Comparison of ENCODE assay signal across 15 cellular contexts in genomic region chr17:3575506-3575905, GRCh38. TPM values are rescaled to one million over a fixed set of nuclear protein-coding genes. Genes with fewer than 3 reads are reported as not detected.
A peak's percentile ranks its signal among the peaks of the same experiment; 100 is the strongest.
DNase-seq lines count a peak whose midpoint lies in the region; ATAC-seq, FAIRE-seq and TF ChIP-seq lines count a peak whose summit lies in the region.
"Had no signal": no experiment of that assay in that cellular context is flagged by ENCODE, and none has a peak within 500 bp of the region (broad histone marks: within the 10 kb centered on the region; RNA-seq: fewer than 3 reads in every experiment).

No MANE protein-coding gene starts in this region.

- peaks cover 21% of the 10 kb centered on the region for H3K4me1 ChIP-seq in keratinocyte (ENCODE audit: control insufficient read depth, extremely low read depth, insufficient read depth, low read length)
- H3K4me1 ChIP-seq: tibial nerve had no signal

- no peaks in the 10 kb centered on the region for H3K79me2 ChIP-seq in keratinocyte (ENCODE audit: control insufficient read depth, insufficient read depth, low read length)

- peak overlapping the region; percentile 46 for H3K9ac ChIP-seq in keratinocyte (ENCODE audit: control insufficient read depth, extremely low read depth, insufficient read depth, low read length)

- TF ChIP-seq CTCF in astrocyte of the spinal cord (IDR thresholded peaks at IDR 0.05; ENCODE audit: low read depth, low read length) = no peak
- TF ChIP-seq CTCF in keratinocyte (optimal IDR thresholded peaks at IDR 0.05 in 1 of 3, IDR thresholded peaks at IDR 0.05 in 1 of 3, conservative IDR thresholded peaks at IDR 0.05 in 1 of 3; ENCODE audit: extremely low read depth in 1 of 3, insufficient read depth in 2 of 3, low read length in 3 of 3) = no peak
- no peak for TF ChIP-seq CTCF in WERI-Rb-1 (IDR thresholded peaks at IDR 0.05; ENCODE audit: low read depth, low read length)

- no peaks in the 10 kb centered on the region for H4K20me1 ChIP-seq in keratinocyte (ENCODE audit: control insufficient read depth, extremely low read depth, insufficient read depth, low read length)

- H3K4me3 ChIP-seq in astrocyte of the spinal cord (ENCODE audit: low read depth, low read length) = no peak overlapping the region
- no peak overlapping the region for H3K4me3 ChIP-seq in keratinocyte (ENCODE audit: control insufficient read depth in 2 of 3, extremely low read depth in 1 of 3, insufficient read depth in 2 of 3, low read depth in 1 of 3, low read length in 3 of 3)
- H3K4me3 ChIP-seq in WERI-Rb-1 (ENCODE audit: low read depth, low read length) = no peak overlapping the region
- H3K4me3 ChIP-seq: tibial nerve had no signal

- FAIRE-seq in keratinocyte (lab: Jason Lieb, UNC) = peak; percentile 89

- dilution Hi-C loops in keratinocyte (cut with MboI; ENCODE audit: extremely low pct_ligation_motif_present, low sequenced_read_pairs) = no loop called here

- ATAC-seq in left lobe of liver (no peak), HG03521 (IDR thresholded peaks at IDR 0.05; ENCODE audit: unreplicated experiment) (no peak)
- ATAC-seq: left colon had no signal

- H3K9me1 ChIP-seq in keratinocyte (ENCODE audit: control insufficient read depth, extremely low read depth, insufficient read depth, low read length) = no peaks in the 10 kb centered on the region

- H3K4me2 ChIP-seq in keratinocyte (ENCODE audit: control insufficient read depth, extremely low read depth, insufficient read depth, low read depth, low read length) = peak overlapping the region; percentile 11

- peaks cover 0 to 17% of the 10 kb centered on the region in 2 experiments for H3K36me3 ChIP-seq in keratinocyte (ENCODE audit: control insufficient read depth in 2 of 2, extremely low read depth in 1 of 2, insufficient read depth in 2 of 2, low read length in 2 of 2)
- peaks cover 46% of the 10 kb centered on the region for H3K36me3 ChIP-seq in WERI-Rb-1

- peak overlapping the region; percentile 84 for H3K27ac ChIP-seq in keratinocyte (ENCODE audit: control insufficient read depth, insufficient read depth, low read length)
- H3K27ac ChIP-seq in WERI-Rb-1 = no peak overlapping the region
- H3K27ac ChIP-seq: tibial nerve had no signal

- in situ Hi-C loops in astrocyte of the spinal cord (cut with HindIII; ENCODE audit: low sequenced_read_pairs) = no loop called here

- no peaks in the 10 kb centered on the region for H3K27me3 ChIP-seq in keratinocyte (ENCODE audit: control insufficient read depth, extremely low read depth, insufficient read depth, low read length)
- no peaks in the 10 kb centered on the region for H3K27me3 ChIP-seq in WERI-Rb-1 (ENCODE audit: insufficient read depth, low read depth, severe bottlenecking)
- H3K27me3 ChIP-seq: tibial nerve had no signal

- H2AFZ ChIP-seq in keratinocyte (ENCODE audit: control insufficient read depth, low read length) = no peak overlapping the region

- peak; percentile 7 for DNase-seq in CD1c-positive myeloid dendritic cell (ENCODE audit: extremely low spot score)
- DNase-seq in HS-5 (ENCODE audit: low read depth) = peak; percentile 90
- peak; percentile 5 for DNase-seq in astrocyte of the spinal cord (ENCODE audit: low read depth, low spot score)
- DNase-seq in keratinocyte (ENCODE audit: low read depth, low spot score) = peak; percentile 89
- no peak for DNase-seq in activated CD4-positive, alpha-beta T cell treated with anti-CD3 and anti-CD28 coated beads for 4 hours
- no peak for DNase-seq in left lobe of liver (ENCODE audit: low spot score)
- DNase-seq in WERI-Rb-1 = no peak
- DNase-seq: activated CD4-positive, alpha-beta T cell treated with anti-CD3 and anti-CD28 coated beads, Interleukin-2, amount 50 U/mL, for 4 hours; CD4-positive, CD25-positive, alpha-beta regulatory T cell; head of caudate nucleus; left colon; NCI-H510A; T-helper 2 cell had no signal

- H3K9me3 ChIP-seq in keratinocyte (ENCODE audit: control insufficient read depth, low read depth, low read length) (no peaks in the 10 kb centered on the region), WERI-Rb-1 (ENCODE audit: severe bottlenecking) (no peaks in the 10 kb centered on the region)
- H3K9me3 ChIP-seq: tibial nerve had no signal

RNA-seq across cellular contexts. Expression of gene TRPV3, which starts 17.9 kb away (rescaled TPM):
- polyA plus RNA-seq in keratinocyte = 5.8 to 16.6 TPM (median 9.4 TPM) in 3 replicates
- polyA plus RNA-seq in keratinocyte (2011; ENCODE audit: low read depth) = 13.8 TPM
- 4.5 and 4.9 TPM in 2 replicates for polyA plus RNA-seq in keratinocyte (2011; cell fraction: cytosol; rRNA removed)
- 38.6 and 44.7 TPM in 2 replicates for polyA plus RNA-seq in keratinocyte (2011; cell fraction: nucleus; rRNA removed)
- 4.9 and 18.8 TPM in 2 replicates for polyA plus RNA-seq in keratinocyte (2012; ENCODE audit: low replicate concordance)
- polyA minus RNA-seq in keratinocyte = 18.8 to 26.3 TPM (median 25.5 TPM) in 3 replicates
- polyA minus RNA-seq in keratinocyte (2011; cell fraction: cytosol; rRNA and poly(A)+ RNA removed) = 5.6 TPM
- polyA minus RNA-seq in keratinocyte (2011; cell fraction: nucleus; rRNA and poly(A)+ RNA removed) = 26.2 and 33.7 TPM in 2 replicates
- 0.28 TPM for total RNA-seq in left lobe of liver

RNA-seq across cellular contexts. Expression of gene TRPV1, which starts 33.7 kb away (rescaled TPM):
- 1.3 to 2.2 TPM (median 1.5 TPM) in 3 replicates for polyA plus RNA-seq in keratinocyte
- 1.6 TPM for polyA plus RNA-seq in keratinocyte (2011; ENCODE audit: low read depth)
- polyA plus RNA-seq in keratinocyte (2011; cell fraction: cytosol; rRNA removed) = 0.70 and 0.85 TPM in 2 replicates
- 7.6 and 10.0 TPM in 2 replicates for polyA plus RNA-seq in keratinocyte (2011; cell fraction: nucleus; rRNA removed)
- polyA plus RNA-seq in keratinocyte (2012; ENCODE audit: low replicate concordance) = 0.87 and 2.2 TPM in 2 replicates
- 1.2 to 4.6 TPM (median 3.4 TPM) in 3 replicates for polyA minus RNA-seq in keratinocyte
- polyA minus RNA-seq in keratinocyte (2011; cell fraction: cytosol; rRNA and poly(A)+ RNA removed) = 0.58 TPM
- 2.7 and 4.2 TPM in 2 replicates for polyA minus RNA-seq in keratinocyte (2011; cell fraction: nucleus; rRNA and poly(A)+ RNA removed)
- total RNA-seq in left lobe of liver = 14.8 TPM

Comparison
In these comparisons a context has a peak if more than half of its experiments do, and no peak if none do; other contexts are left out.
1. DNase-seq: peak in CD1c-positive myeloid dendritic cell (single experiment), HS-5 (single experiment), astrocyte of the spinal cord (single experiment) and keratinocyte (single experiment); none in activated CD4-positive, alpha-beta T cell treated with anti-CD3 and anti-CD28 coated beads for 4 hours (0 of 2), left lobe of liver (single experiment) and WERI-Rb-1 (single experiment).